7 cellular contexts compared by ENCODE assay signal in genomic region chr9:125238915-125239446, GRCh38. TPM values are rescaled to one million over a fixed set of nuclear protein-coding genes. Genes with fewer than 3 reads are reported as not detected.
DNase-seq lines count a peak whose midpoint lies in the region; ATAC-seq and TF ChIP-seq lines count a peak whose summit lies in the region.

No MANE protein-coding gene starts in this region.

- TF ChIP-seq CTCF in HFF-Myc (IDR thresholded peaks at IDR 0.05; ENCODE audit: low read depth, low read length, missing control alignments) (no peak), activated B cell treated with CpG ODN at 0.5 μM for 24 hours (IDR thresholded peaks at IDR 0.05) (no peak), fibroblast of villous mesenchyme (IDR thresholded peaks at IDR 0.05; ENCODE audit: insufficient read depth, low read depth, low read length) (no peak)

- no peaks in the 10 kb centered on the region for H3K9me3 Mint-ChIP-seq in activated B cell treated with CpG ODN at 0.5 μM for 24 hours

- CTCF ChIA-PET in activated B cell treated with CpG ODN at 0.5 μM for 24 hours (lab: Charles Lee): no interaction called here

- H3K27ac Mint-ChIP-seq in activated B cell treated with CpG ODN at 0.5 μM for 24 hours: peak overlapping the region; percentile 8

- H3K27me3 Mint-ChIP-seq in activated B cell treated with CpG ODN at 0.5 μM for 24 hours: no peaks in the 10 kb centered on the region

- H3K27ac ChIP-seq in skin epidermis: no peak overlapping the region

- H3K4me3 ChIP-seq in HFF-Myc (replicated peaks; ENCODE audit: low read depth, low read length) (peak overlapping the region; percentile 97), fibroblast of villous mesenchyme (ENCODE audit: low read depth, low read length) (peak overlapping the region; percentile 90), skin epidermis (peak overlapping the region in 6 of 7 experiments; percentile 72 to 91 (median 82))

- ATAC-seq in activated B cell treated with CpG ODN at 0.5 μM for 24 hours (ENCODE audit: low read depth): no peak

- peak overlapping the region; percentile 94 for H3K4me3 Mint-ChIP-seq in activated B cell treated with CpG ODN at 0.5 μM for 24 hours

- peaks cover 65% of the 10 kb centered on the region for H3K4me1 Mint-ChIP-seq in activated B cell treated with CpG ODN at 0.5 μM for 24 hours

- POLR2A ChIA-PET in activated B cell treated with CpG ODN at 0.5 μM for 24 hours (lab: Charles Lee): no interaction called here

- H3K36me3 Mint-ChIP-seq in activated B cell treated with CpG ODN at 0.5 μM for 24 hours (ENCODE audit: low read depth): peaks cover 71% of the 10 kb centered on the region

- intact Hi-C loops in activated B cell treated with CpG ODN at 0.5 μM for 24 hours (cut with micrococcal nuclease): no loop called here
- intact Hi-C loops in posterior cingulate gyrus (cut with DNase I): no loop called here

- no peak for DNase-seq in HFF-Myc (ENCODE audit: extremely low read depth, low read depth)
- no peak for DNase-seq in activated B cell treated with CpG ODN at 0.5 μM for 24 hours
- DNase-seq in fibroblast of villous mesenchyme (ENCODE audit: low read depth): no peak
- DNase-seq in stimulated activated naive CD4-positive, alpha-beta T cell treated with Interleukin-2 at 50 U/mL for 16 hours (lab: John Stamatoyannopoulos, UW): no peak
- DNase-seq in posterior cingulate gyrus: no peak
- DNase-seq in NCI-H2081 (lab: John Stamatoyannopoulos, UW): no peak

RNA-seq across cellular contexts. Expression of gene HSPA5, which starts 2.2 kb away (rescaled TPM):
- total RNA-seq in activated B cell treated with CpG ODN at 0.5 μM for 24 hours: 118 and 119 TPM in 2 replicates
- 130 and 132 TPM in 2 replicates for total RNA-seq in fibroblast of villous mesenchyme

RNA-seq across cellular contexts. Expression of gene GAPVD1, which starts 22.6 kb away (rescaled TPM):
- 46.6 and 53.9 TPM in 2 replicates for total RNA-seq in activated B cell treated with CpG ODN at 0.5 μM for 24 hours
- 72.8 and 88.9 TPM in 2 replicates for total RNA-seq in fibroblast of villous mesenchyme

RNA-seq across cellular contexts. Expression of gene RABEPK, which starts 38.6 kb away (rescaled TPM):
- total RNA-seq in activated B cell treated with CpG ODN at 0.5 μM for 24 hours (19.1 and 19.4 TPM in 2 replicates), fibroblast of villous mesenchyme (32.0 and 33.8 TPM in 2 replicates)

RNA-seq across cellular contexts. Expression of gene PPP6C, which starts 49.4 kb away (rescaled TPM):
- 41.2 and 47.0 TPM in 2 replicates for total RNA-seq in activated B cell treated with CpG ODN at 0.5 μM for 24 hours
- total RNA-seq in fibroblast of villous mesenchyme: 27.4 and 43.2 TPM in 2 replicates
